ENCODE assay signal across 1 cellular context in genomic region chr12:47737936-47738335, GRCh38.
TF ChIP-seq lines count a peak whose summit lies in the region.

No MANE protein-coding gene starts in this region.

TF ChIP-seq in SK-N-SH treated with all-trans-retinoic acid at 6 μM for 48 hours, 23 proteins besides CTCF, POLR2A, EP300 and RAD21:
- TF ChIP-seq CSRNP3 (CRISPR knock-in tag; IDR thresholded peaks at IDR 0.05), result no peak
- TF ChIP-seq ISL1 (CRISPR knock-in tag; IDR thresholded peaks at IDR 0.05), result no peak
- no peak for TF ChIP-seq ZNF70 (CRISPR knock-in tag; IDR thresholded peaks at IDR 0.05)
- no peak for TF ChIP-seq ARNTL (CRISPR knock-in tag; IDR thresholded peaks at IDR 0.05; ENCODE audit: borderline replicate concordance, low read depth)
- TF ChIP-seq SNAI2 (CRISPR knock-in tag; IDR thresholded peaks at IDR 0.05), result no peak
- no peak for TF ChIP-seq CSDC2 (CRISPR knock-in tag; IDR thresholded peaks at IDR 0.05)
- TF ChIP-seq RARB (CRISPR knock-in tag; IDR thresholded peaks at IDR 0.05), result no peak
- TF ChIP-seq PPARA (CRISPR knock-in tag; IDR thresholded peaks at IDR 0.05; ENCODE audit: borderline replicate concordance), result no peak
- no peak for TF ChIP-seq GLIS3 (CRISPR knock-in tag; IDR thresholded peaks at IDR 0.05)
- no peak for TF ChIP-seq ZNF565 (CRISPR knock-in tag; conservative IDR thresholded peaks at IDR 0.05; ENCODE audit: low read depth)
- no peak for TF ChIP-seq BACH2 (CRISPR knock-in tag; IDR thresholded peaks at IDR 0.05; ENCODE audit: borderline replicate concordance)
- TF ChIP-seq ESRRG (CRISPR knock-in tag; IDR thresholded peaks at IDR 0.05), result no peak
- no peak for TF ChIP-seq TCF4 (CRISPR knock-in tag; IDR thresholded peaks at IDR 0.05; ENCODE audit: borderline replicate concordance)
